14 cellular contexts compared by ENCODE assay signal in the genomic region with DNA sequence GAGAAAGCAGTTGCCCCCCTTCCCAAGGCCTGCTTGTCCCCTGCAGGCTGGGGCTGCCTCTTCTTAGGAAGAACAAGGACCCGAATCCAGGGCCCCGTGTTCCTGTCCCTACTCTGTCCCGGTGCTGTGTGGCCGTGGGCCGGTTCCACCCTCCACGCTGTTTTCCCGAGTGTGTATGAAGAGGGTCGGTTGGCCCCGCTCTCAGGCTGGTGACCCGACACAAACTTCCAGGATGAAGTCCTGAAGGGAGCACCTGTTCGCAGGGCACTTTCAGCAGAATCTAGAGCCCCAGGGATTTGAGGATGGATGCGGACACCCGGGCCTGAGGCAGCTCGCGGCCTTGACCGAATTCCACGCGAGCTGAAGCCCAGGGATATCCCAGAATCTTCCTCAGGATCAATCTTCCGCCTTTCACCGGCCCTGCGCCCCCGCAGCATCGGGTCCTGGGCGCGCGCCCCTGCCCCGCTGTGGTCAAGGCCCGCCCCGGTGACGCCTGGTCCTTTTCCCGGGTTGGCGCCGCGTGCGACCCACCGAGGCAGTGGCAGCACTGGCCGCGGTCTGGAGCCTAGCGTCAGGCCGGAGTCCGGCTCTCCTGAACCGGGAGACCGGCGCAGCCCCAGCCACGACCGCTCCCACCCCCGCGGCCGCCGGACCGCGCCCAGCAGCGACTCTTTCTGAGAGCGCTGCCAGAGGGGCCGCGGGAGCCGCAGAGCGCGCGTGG. TPM values are rescaled to one million over a fixed set of nuclear protein-coding genes. Genes with fewer than 3 reads are reported as not detected.
DNase-seq lines count a peak whose midpoint lies in the region; FAIRE-seq and TF ChIP-seq lines count a peak whose summit lies in the region.
"Had no signal": no experiment of that assay in that cellular context is flagged by ENCODE, and none has a peak within 500 bp of the region (broad histone marks: within the 10 kb centered on the region; RNA-seq: fewer than 3 reads in every experiment).

No MANE protein-coding gene starts in this region.

- H3K4me3 ChIP-seq in astrocyte (ENCODE audit: insufficient read depth, low read depth, low read length) (peak overlapping the region; percentile 10), iPS-11a (ENCODE audit: low read depth, low read length) (peak overlapping the region; percentile 20)

- peaks cover 3% of the 10 kb centered on the region for H3K4me1 Mint-ChIP-seq in astrocyte (ENCODE audit: low read depth, unreplicated experiment)
- H3K4me1 Mint-ChIP-seq: activated naive CD8-positive, alpha-beta T cell treated with anti-CD3 and anti-CD28 coated beads, Interleukin-2, amount 50 U/mL, for 24 hours had no signal

- H3K4me3 Mint-ChIP-seq in astrocyte (ENCODE audit: unreplicated experiment) = peak overlapping the region; percentile 67
- H3K4me3 Mint-ChIP-seq: activated naive CD8-positive, alpha-beta T cell treated with anti-CD3 and anti-CD28 coated beads, Interleukin-2, amount 50 U/mL, for 24 hours had no signal

- H4K20me1 ChIP-seq in astrocyte (ENCODE audit: insufficient read depth, low read length) = no peaks in the 10 kb centered on the region

- FAIRE-seq in astrocyte (lab: Jason Lieb, UNC) (no peak), H54 (lab: Jason Lieb, UNC) (no peak)

- no peaks in the 10 kb centered on the region for H3K79me2 ChIP-seq in astrocyte (ENCODE audit: insufficient read depth, low read length)

- TF ChIP-seq POLR2A in H54 (IDR thresholded peaks at IDR 0.05; ENCODE audit: low read depth, low read length) = no peak

- no peak overlapping the region for H3K27ac ChIP-seq in astrocyte (ENCODE audit: low read depth, low read length)

- H3K9me3 ChIP-seq in ES-I3 (ENCODE audit: control insufficient read depth, insufficient read depth, low read length) = no peaks in the 10 kb centered on the region
- H3K9me3 ChIP-seq in astrocyte (ENCODE audit: insufficient read depth, low read depth, low read length) = no peaks in the 10 kb centered on the region

- H2AFZ ChIP-seq in astrocyte (ENCODE audit: low read depth, low read length) = no peak overlapping the region

- no peaks in the 10 kb centered on the region for H3K36me3 ChIP-seq in ES-I3 (ENCODE audit: insufficient read depth, low read length)
- H3K36me3 ChIP-seq in astrocyte (ENCODE audit: insufficient read depth, low read length) = no peaks in the 10 kb centered on the region

- H3K27me3 ChIP-seq in astrocyte (ENCODE audit: insufficient read depth, low read length) = peaks cover 35% of the 10 kb centered on the region

- intact Hi-C loops in posterior vena cava (cut with DNase I) = no loop called here

- H3K9ac ChIP-seq in ES-I3 (ENCODE audit: low read depth, low read length) = peak overlapping the region; percentile 54; the same call in 1 of the 2 replicates
- no peak overlapping the region for H3K9ac ChIP-seq in astrocyte (ENCODE audit: low read length)

- H3K4me2 ChIP-seq in astrocyte (ENCODE audit: low read length) = peak overlapping the region; percentile 75

- no peaks in the 10 kb centered on the region for H3K9me3 Mint-ChIP-seq in astrocyte (ENCODE audit: unreplicated experiment)
- H3K9me3 Mint-ChIP-seq: activated naive CD8-positive, alpha-beta T cell treated with anti-CD3 and anti-CD28 coated beads, Interleukin-2, amount 50 U/mL, for 24 hours had no signal

- H3K27me3 Mint-ChIP-seq in astrocyte (ENCODE audit: low read depth, unreplicated experiment) = peaks cover 75% of the 10 kb centered on the region

- peaks cover 13% of the 10 kb centered on the region for H3K4me1 ChIP-seq in ES-I3 (ENCODE audit: insufficient read depth, low read length)
- peaks cover 2% of the 10 kb centered on the region for H3K4me1 ChIP-seq in astrocyte (ENCODE audit: insufficient read depth, low read length)

- no peaks in the 10 kb centered on the region for H3K36me3 Mint-ChIP-seq in astrocyte (ENCODE audit: low read depth, unreplicated experiment)

- TF ChIP-seq CTCF in astrocyte (IDR thresholded peaks at IDR 0.05; ENCODE audit: insufficient read depth, low read depth, low read length) = no peak

- DNase-seq in astrocyte (ENCODE audit: low read depth) (no peak), posterior vena cava (ENCODE audit: low spot score) (peak; percentile 76), H54 (ENCODE audit: insufficient read length, low spot score) (no peak), NCI-H2081 (lab: John Stamatoyannopoulos, UW) (no peak)
- DNase-seq in effector CD8-positive, alpha-beta T cell (lab: John Stamatoyannopoulos, UW) = no peak
- DNase-seq in stimulated activated naive CD4-positive, alpha-beta T cell treated with Interleukin-2 at 50 U/mL for 16 hours (lab: John Stamatoyannopoulos, UW) = no peak
- DNase-seq: activated naive CD8-positive, alpha-beta T cell treated with anti-CD3 and anti-CD28 coated beads, Interleukin-2, amount 50 U/mL, for 24 hours; AML-193; DND-41; Kasumi-1; stimulated activated CD4-positive, alpha-beta T cell treated with anti-CD3 and anti-CD28 coated beads, Interleukin-12 subunit alpha, Interleukin-12 subunit beta, amount 100 ng/mL, for 4 hours had no signal

- H3K27ac Mint-ChIP-seq in astrocyte (ENCODE audit: unreplicated experiment) = no peak overlapping the region
- H3K27ac Mint-ChIP-seq: activated naive CD8-positive, alpha-beta T cell treated with anti-CD3 and anti-CD28 coated beads, Interleukin-2, amount 50 U/mL, for 24 hours had no signal

RNA-seq across cellular contexts. Expression of a gene that starts 0.5 kb away (rescaled TPM):
- not detected in 2 replicates for total RNA-seq in astrocyte
- total RNA-seq in posterior vena cava = 1 to 10 TPM in 1 of 2 donors, under 1 TPM in 1; 0.97 to 1.3 TPM
- total RNA-seq: RPMI7951 had no signal
